13 cellular contexts compared by ENCODE assay signal in genomic region chr9:116689117-116689516, GRCh38. TPM values are rescaled to one million over a fixed set of nuclear protein-coding genes. Genes with fewer than 3 reads are reported as not detected.
DNase-seq lines count a peak whose midpoint lies in the region; ATAC-seq and TF ChIP-seq lines count a peak whose summit lies in the region.
"Had no signal": no experiment of that assay in that cellular context is flagged by ENCODE, and none has a peak within 500 bp of the region (broad histone marks: within the 10 kb centered on the region; RNA-seq: fewer than 3 reads in every experiment).

No MANE protein-coding gene starts in this region.

- peaks cover 61% of the 10 kb centered on the region for H3K79me2 ChIP-seq in GM23338 (replicated peaks; ENCODE audit: insufficient read depth)

- POLR2A ChIA-PET in CD4-positive, alpha-beta T cell (lab: Charles Lee): no interaction called here

- no peaks in the 10 kb centered on the region for H3F3A ChIP-seq in GM23338 (replicated peaks; ENCODE audit: low read depth)

- H3K9me3 Mint-ChIP-seq in CD4-positive, alpha-beta T cell: no peaks in the 10 kb centered on the region
- peaks cover 7% of the 10 kb centered on the region for H3K9me3 Mint-ChIP-seq in GM23338
- H3K9me3 Mint-ChIP-seq in activated T-helper 17 cell treated with anti-CD3 and anti-CD28 coated beads, Interleukin-2, amount 50 U/mL, for 72 hours: no peaks in the 10 kb centered on the region
- no peaks in the 10 kb centered on the region for H3K9me3 Mint-ChIP-seq in natural killer cell treated with Interleukin-12 subunit alpha and Interleukin-12 subunit beta and Interleukin-15 and Interleukin-18, amount 100 ng/mL, for 72 hours
- peaks cover 0 to 1% of the 10 kb centered on the region in 2 donors for H3K9me3 Mint-ChIP-seq in effector memory CD8-positive, alpha-beta T cell

- peaks cover 89% of the 10 kb centered on the region for H3K4me1 Mint-ChIP-seq in CD4-positive, alpha-beta T cell (ENCODE audit: low read depth)
- H3K4me1 Mint-ChIP-seq in GM23338: peaks cover 27% of the 10 kb centered on the region
- H3K4me1 Mint-ChIP-seq in activated T-helper 17 cell treated with anti-CD3 and anti-CD28 coated beads, Interleukin-2, amount 50 U/mL, for 72 hours: peaks cover 43% of the 10 kb centered on the region
- H3K4me1 Mint-ChIP-seq in natural killer cell treated with Interleukin-12 subunit alpha and Interleukin-12 subunit beta and Interleukin-15 and Interleukin-18, amount 100 ng/mL, for 72 hours (ENCODE audit: low read depth in 2 of 2): peaks cover 54 to 59% of the 10 kb centered on the region in 2 donors
- peaks cover 59 to 62% of the 10 kb centered on the region in 2 donors for H3K4me1 Mint-ChIP-seq in effector memory CD8-positive, alpha-beta T cell (ENCODE audit: low read depth in 2 of 2)

- 0 out of 2 replicates have a peak, but pooled peaks cover 2% of the 10 kb centered on the region for H3K36me3 ChIP-seq in GM23338 (ENCODE audit: insufficient read depth)
- H3K36me3 ChIP-seq: neutrophil had no signal

- intact Hi-C loops in CD4-positive, alpha-beta T cell (cut with DNase I, micrococcal nuclease): no loop called here

- no peaks in the 10 kb centered on the region for H3K27me3 ChIP-seq in CD4-positive, alpha-beta T cell (ENCODE audit: control insufficient read depth, insufficient read depth, low read length)
- H3K27me3 ChIP-seq in GM23338 (ENCODE audit: insufficient read depth): no peaks in the 10 kb centered on the region

- H3K27ac Mint-ChIP-seq in CD4-positive, alpha-beta T cell: peak overlapping the region; percentile 94
- H3K27ac Mint-ChIP-seq in GM23338: no peak overlapping the region
- H3K27ac Mint-ChIP-seq in activated T-helper 17 cell treated with anti-CD3 and anti-CD28 coated beads, Interleukin-2, amount 50 U/mL, for 72 hours: no peak overlapping the region
- H3K27ac Mint-ChIP-seq in natural killer cell treated with Interleukin-12 subunit alpha and Interleukin-12 subunit beta and Interleukin-15 and Interleukin-18, amount 100 ng/mL, for 72 hours: peak overlapping the region; percentile 23 to 77
- peak overlapping the region in 1 of 2 donors; percentile 33 for H3K27ac Mint-ChIP-seq in effector memory CD8-positive, alpha-beta T cell

- peak overlapping the region; percentile 99 for H3K4me3 Mint-ChIP-seq in CD4-positive, alpha-beta T cell
- peak overlapping the region; percentile 6; the same call in 1 of the 3 replicates for H3K4me3 Mint-ChIP-seq in GM23338
- peak overlapping the region; percentile 90 for H3K4me3 Mint-ChIP-seq in activated T-helper 17 cell treated with anti-CD3 and anti-CD28 coated beads, Interleukin-2, amount 50 U/mL, for 72 hours
- peak overlapping the region; percentile 98 for H3K4me3 Mint-ChIP-seq in natural killer cell treated with Interleukin-12 subunit alpha and Interleukin-12 subunit beta and Interleukin-15 and Interleukin-18, amount 100 ng/mL, for 72 hours
- peak overlapping the region in 1 of 2 donors; percentile 33 for H3K4me3 Mint-ChIP-seq in effector memory CD8-positive, alpha-beta T cell

- DNase-seq in CD4-positive, alpha-beta T cell: no peak
- no peak for DNase-seq in GM23338 (ENCODE audit: low spot score)
- no peak for DNase-seq in natural killer cell treated with Interleukin-12 subunit alpha and Interleukin-12 subunit beta and Interleukin-15 and Interleukin-18, amount 100 ng/mL, for 72 hours (ENCODE audit: low spot score)
- DNase-seq in iPS-NIHi11 (ENCODE audit: low spot score): no peak
- no peak for DNase-seq in effector memory CD8-positive, alpha-beta T cell
- DNase-seq in EL: no peak
- DNase-seq: activated CD4-positive, alpha-beta T cell treated with anti-CD3 and anti-CD28 coated beads, Interleukin-2, amount 50 U/mL, for 1 hour; COR-L47; hypothalamus; NCI-H2171 treated with DMSO at 0.1 percent for 48 hours; SW 1271 had no signal

- no peak overlapping the region for H3K27ac ChIP-seq in CD4-positive, alpha-beta T cell (ENCODE audit: low read depth, low read length)
- H3K27ac ChIP-seq in GM23338 (ENCODE audit: low read depth): no peak overlapping the region
- H3K27ac ChIP-seq: neutrophil had no signal

- no peak overlapping the region for H2AFZ ChIP-seq in GM23338

- H3K4me1 ChIP-seq in GM23338 (ENCODE audit: insufficient read depth): peaks cover 28% of the 10 kb centered on the region

- no peak for ATAC-seq in CD4-positive, alpha-beta T cell (ENCODE audit: poor library complexity)
- no peak for ATAC-seq in GM23338
- no peak for ATAC-seq in activated T-helper 17 cell treated with anti-CD3 and anti-CD28 coated beads, Interleukin-2, amount 50 U/mL, for 72 hours (replicated peaks)
- ATAC-seq in natural killer cell treated with Interleukin-12 subunit alpha and Interleukin-12 subunit beta and Interleukin-15 and Interleukin-18, amount 100 ng/mL, for 72 hours: no peak
- ATAC-seq in effector memory CD8-positive, alpha-beta T cell (replicated peaks): no peak

- H3K4me3 ChIP-seq in GM23338: no peak overlapping the region

- CTCF ChIA-PET in CD4-positive, alpha-beta T cell (lab: Charles Lee): interaction anchor here (1.4 kb wide), 1 partner anchor 8 kb away, joined by 3 read pairs; no protein-coding TSS in a partner anchor

- H3K9me2 ChIP-seq in GM23338 (ENCODE audit: insufficient read depth): 0 out of 2 replicates have a peak, but pooled peaks cover 4% of the 10 kb centered on the region

- no peaks in the 10 kb centered on the region for H3K9me3 ChIP-seq in CD4-positive, alpha-beta T cell (ENCODE audit: control insufficient read depth, low read length)
- H3K9me3 ChIP-seq: neutrophil had no signal

- H4K20me1 ChIP-seq in GM23338 (replicated peaks; ENCODE audit: insufficient read depth): peaks cover 23% of the 10 kb centered on the region; the same call in 1 of the 2 replicates

- no peaks in the 10 kb centered on the region for H3K27me3 Mint-ChIP-seq in CD4-positive, alpha-beta T cell
- peaks cover 12% of the 10 kb centered on the region for H3K27me3 Mint-ChIP-seq in GM23338 (ENCODE audit: insufficient read depth, low read depth, poor library complexity)
- no peaks in the 10 kb centered on the region for H3K27me3 Mint-ChIP-seq in activated T-helper 17 cell treated with anti-CD3 and anti-CD28 coated beads, Interleukin-2, amount 50 U/mL, for 72 hours
- peaks cover 0 to 4% of the 10 kb centered on the region in 2 donors for H3K27me3 Mint-ChIP-seq in natural killer cell treated with Interleukin-12 subunit alpha and Interleukin-12 subunit beta and Interleukin-15 and Interleukin-18, amount 100 ng/mL, for 72 hours
- H3K27me3 Mint-ChIP-seq in effector memory CD8-positive, alpha-beta T cell: no peaks in the 10 kb centered on the region

- TF ChIP-seq CTCF in CD4-positive, alpha-beta T cell (IDR thresholded peaks at IDR 0.05): no peak
- no peak for TF ChIP-seq CTCF in GM23338 (conservative IDR thresholded peaks at IDR 0.05; ENCODE audit: low read depth in 2 of 2)

- H3K36me3 Mint-ChIP-seq in CD4-positive, alpha-beta T cell (ENCODE audit: low read depth): peaks cover 14% of the 10 kb centered on the region
- peaks cover 14% of the 10 kb centered on the region; the same call in 2 of the 3 replicates for H3K36me3 Mint-ChIP-seq in GM23338 (ENCODE audit: low read depth)
- peaks cover 10% of the 10 kb centered on the region for H3K36me3 Mint-ChIP-seq in activated T-helper 17 cell treated with anti-CD3 and anti-CD28 coated beads, Interleukin-2, amount 50 U/mL, for 72 hours (ENCODE audit: low read depth)
- H3K36me3 Mint-ChIP-seq in natural killer cell treated with Interleukin-12 subunit alpha and Interleukin-12 subunit beta and Interleukin-15 and Interleukin-18, amount 100 ng/mL, for 72 hours: no peaks in the 10 kb centered on the region
- peaks cover 7% of the 10 kb centered on the region for H3K36me3 Mint-ChIP-seq in effector memory CD8-positive, alpha-beta T cell (ENCODE audit: insufficient read depth)

- no peak overlapping the region for H3K4me2 ChIP-seq in GM23338

TF ChIP-seq in GM23338, 12 proteins besides CTCF, POLR2A, EP300 and RAD21:
- TF ChIP-seq ZNF331 (CRISPR knock-in tag; IDR thresholded peaks at IDR 0.05; ENCODE audit: low read depth): no peak
- TF ChIP-seq ZNF114 (CRISPR knock-in tag; IDR thresholded peaks at IDR 0.05): no peak
- no peak for TF ChIP-seq CREB1 (CRISPR knock-in tag; IDR thresholded peaks at IDR 0.05; ENCODE audit: low read depth)
- TF ChIP-seq JUNB (IDR thresholded peaks at IDR 0.05; ENCODE audit: unreplicated experiment): no peak
- TF ChIP-seq EZH2phosphoT487 (IDR thresholded peaks at IDR 0.05; ENCODE audit: unreplicated experiment): no peak

RNA-seq across cellular contexts. Expression of gene TRIM32, which starts 2.0 kb away (rescaled TPM):
- total RNA-seq in CD4-positive, alpha-beta T cell: 1 to 10 TPM; 4.4 to 5.8 TPM
- 15.7 and 16.3 TPM in 2 replicates for total RNA-seq in GM23338 (2014; rRNA removed; shearing (Covaris generic))
- polyA plus RNA-seq in GM23338 (2016; fragmentation: Nextera tagmentation; extraction: Ambion mirVana): 6.6 and 6.7 TPM in 2 replicates
- total RNA-seq in activated T-helper 17 cell treated with anti-CD3 and anti-CD28 coated beads, Interleukin-2, amount 50 U/mL, for 72 hours: 10 to 100 TPM; 14.8 to 15.7 TPM
- 10 to 100 TPM; 12.2 to 13.6 TPM for total RNA-seq in natural killer cell treated with Interleukin-12 subunit alpha and Interleukin-12 subunit beta and Interleukin-15 and Interleukin-18, amount 100 ng/mL, for 72 hours

Comparison
In these comparisons a context has a peak if more than half of its experiments do, and no peak if none do; other contexts are left out.
1. H3K27ac Mint-ChIP-seq: peak in CD4-positive, alpha-beta T cell (single experiment) and natural killer cell treated with Interleukin-12 subunit alpha and Interleukin-12 subunit beta and Interleukin-15 and Interleukin-18, amount 100 ng/mL, for 72 hours (2 of 2); none in GM23338 (single experiment) and activated T-helper 17 cell treated with anti-CD3 and anti-CD28 coated beads, Interleukin-2, amount 50 U/mL, for 72 hours (single experiment).